ENCODE assay signal across 21 cellular contexts in genomic region chr15:28930476-28931291, GRCh38. TPM values are rescaled to one million over a fixed set of nuclear protein-coding genes. Genes with fewer than 3 reads are reported as not detected.
DNase-seq lines count a peak whose midpoint lies in the region; ATAC-seq and TF ChIP-seq lines count a peak whose summit lies in the region.
"Had no signal": no experiment of that assay in that cellular context is flagged by ENCODE, and none has a peak within 500 bp of the region (broad histone marks: within the 10 kb centered on the region; RNA-seq: fewer than 3 reads in every experiment).

No MANE protein-coding gene starts in this region.

- H3K4me1 Mint-ChIP-seq in activated naive CD8-positive, alpha-beta T cell treated with anti-CD3 and anti-CD28 coated beads, Interleukin-2, amount 10 ng/mL, durations not matched to agents 7 days and 5 days, result peaks cover 24% of the 10 kb centered on the region
- peaks cover 29% of the 10 kb centered on the region for H3K4me1 Mint-ChIP-seq in activated naive CD8-positive, alpha-beta T cell treated with anti-CD3 and anti-CD28 coated beads, Interleukin-2, amount 50 U/mL, for 24 hours
- H3K4me1 Mint-ChIP-seq: CD14-positive monocyte had no signal

- POLR2A ChIA-PET in activated naive CD8-positive, alpha-beta T cell treated with anti-CD3 and anti-CD28 coated beads, Interleukin-2, amount 10 ng/mL, durations not matched to agents 7 days and 5 days (lab: Charles Lee), result no interaction called here

- WGBS in spleen, 5 donors, result 83 to 91% (median 85%) methylated on average over 14 to 16 of the region's 16 CpGs

- ATAC-seq in activated naive CD8-positive, alpha-beta T cell treated with anti-CD3 and anti-CD28 coated beads, Interleukin-2, amount 10 ng/mL, durations not matched to agents 7 days and 5 days (ENCODE audit: low read depth), result no peak
- ATAC-seq in activated naive CD8-positive, alpha-beta T cell treated with anti-CD3 and anti-CD28 coated beads, Interleukin-2, amount 50 U/mL, for 24 hours, result no peak
- no peak; the same call in 2 of the 3 replicates for ATAC-seq in RWPE2 (ENCODE audit: low read depth)

- H3K27ac ChIP-seq in RWPE2 (ENCODE audit: poor library complexity, severe bottlenecking) (no peak overlapping the region), spleen (no peak overlapping the region), uterus (no peak overlapping the region)
- H3K27ac ChIP-seq: HL-60 had no signal

- TF ChIP-seq CTCF in RWPE2 (IDR thresholded peaks at IDR 0.05; ENCODE audit: poor library complexity, severe bottlenecking), result no peak
- TF ChIP-seq CTCF in spleen (IDR thresholded peaks at IDR 0.05 in 8 of 11, conservative IDR thresholded peaks at IDR 0.05 in 3 of 11), result no peak
- no peak for TF ChIP-seq CTCF in uterus (IDR thresholded peaks at IDR 0.05)

- H3K27ac Mint-ChIP-seq in activated naive CD8-positive, alpha-beta T cell treated with anti-CD3 and anti-CD28 coated beads, Interleukin-2, amount 10 ng/mL, durations not matched to agents 7 days and 5 days, result peak overlapping the region; percentile 65
- H3K27ac Mint-ChIP-seq in activated naive CD8-positive, alpha-beta T cell treated with anti-CD3 and anti-CD28 coated beads, Interleukin-2, amount 50 U/mL, for 24 hours, result no peak overlapping the region
- H3K27ac Mint-ChIP-seq: CD14-positive monocyte had no signal

- H3K27me3 Mint-ChIP-seq in activated naive CD8-positive, alpha-beta T cell treated with anti-CD3 and anti-CD28 coated beads, Interleukin-2, amount 10 ng/mL, durations not matched to agents 7 days and 5 days, result no peaks in the 10 kb centered on the region
- H3K27me3 Mint-ChIP-seq in activated naive CD8-positive, alpha-beta T cell treated with anti-CD3 and anti-CD28 coated beads, Interleukin-2, amount 50 U/mL, for 24 hours, result no peaks in the 10 kb centered on the region

- H3K4me3 ChIP-seq in RWPE2 (ENCODE audit: severe bottlenecking) (no peak overlapping the region), spleen (no peak overlapping the region), uterus (no peak overlapping the region)

- H3K9me3 Mint-ChIP-seq in activated naive CD8-positive, alpha-beta T cell treated with anti-CD3 and anti-CD28 coated beads, Interleukin-2, amount 10 ng/mL, durations not matched to agents 7 days and 5 days, result no peaks in the 10 kb centered on the region
- no peaks in the 10 kb centered on the region for H3K9me3 Mint-ChIP-seq in activated naive CD8-positive, alpha-beta T cell treated with anti-CD3 and anti-CD28 coated beads, Interleukin-2, amount 50 U/mL, for 24 hours

- intact Hi-C loops in spleen (cut with DNase I; ENCODE audit: low total_unique reads), result no loop called here
- intact Hi-C loops in uterus (cut with DNase I; ENCODE audit: low total_unique reads), result no loop called here

- H3K9me3 ChIP-seq in RWPE2 (ENCODE audit: severe bottlenecking) (no peaks in the 10 kb centered on the region), spleen (peaks cover 0 to 10% (median 0%) of the 10 kb centered on the region in 8 donors), uterus (no peaks in the 10 kb centered on the region)

- TF ChIP-seq POLR2A in spleen (IDR thresholded peaks at IDR 0.05), result no peak
- TF ChIP-seq POLR2A in uterus (IDR thresholded peaks at IDR 0.05), result no peak

- H3K36me3 ChIP-seq in RWPE2 (ENCODE audit: low read depth) (no peaks in the 10 kb centered on the region), spleen (no peaks in the 10 kb centered on the region), uterus (no peaks in the 10 kb centered on the region)

- peaks cover 28% of the 10 kb centered on the region for H3K36me3 Mint-ChIP-seq in activated naive CD8-positive, alpha-beta T cell treated with anti-CD3 and anti-CD28 coated beads, Interleukin-2, amount 10 ng/mL, durations not matched to agents 7 days and 5 days
- H3K36me3 Mint-ChIP-seq in activated naive CD8-positive, alpha-beta T cell treated with anti-CD3 and anti-CD28 coated beads, Interleukin-2, amount 50 U/mL, for 24 hours (ENCODE audit: low read depth), result peaks cover 4% of the 10 kb centered on the region
- H3K36me3 Mint-ChIP-seq: CD14-positive monocyte had no signal

- H3K4me1 ChIP-seq in RWPE2 (ENCODE audit: insufficient read depth, poor library complexity, severe bottlenecking) (no peaks in the 10 kb centered on the region), spleen (peaks cover 0 to 15% (median 7%) of the 10 kb centered on the region in 6 donors), uterus (no peaks in the 10 kb centered on the region)

- no peak for DNase-seq in activated naive CD8-positive, alpha-beta T cell treated with anti-CD3 and anti-CD28 coated beads, Interleukin-2, amount 10 ng/mL, durations not matched to agents 7 days and 5 days
- no peak for DNase-seq in activated naive CD8-positive, alpha-beta T cell treated with anti-CD3 and anti-CD28 coated beads, Interleukin-2, amount 50 U/mL, for 24 hours
- DNase-seq in RWPE2 (ENCODE audit: low spot score) (peak; percentile 56), medulla oblongata (ENCODE audit: extremely low spot score) (peak; percentile 21), spleen (peak; percentile 72), uterus (no peak), NCI-H2029 (lab: John Stamatoyannopoulos, UW) (no peak)
- DNase-seq: DMS 273 treated with DMSO at 0.1 percent for 48 hours, DND-41, H9, IMR-90, Karpas-422, NCI-H1417 treated with DMSO at 0.1 percent for 48 hours, NCI-H187 treated with DMSO at 0.1 percent for 48 hours, NCI-H226, NCI-H82, OCI-M1, SIG-M5 had no signal

- no peak overlapping the region for H3K4me3 Mint-ChIP-seq in activated naive CD8-positive, alpha-beta T cell treated with anti-CD3 and anti-CD28 coated beads, Interleukin-2, amount 10 ng/mL, durations not matched to agents 7 days and 5 days
- no peak overlapping the region for H3K4me3 Mint-ChIP-seq in activated naive CD8-positive, alpha-beta T cell treated with anti-CD3 and anti-CD28 coated beads, Interleukin-2, amount 50 U/mL, for 24 hours
- H3K4me3 Mint-ChIP-seq: CD14-positive monocyte, H9 had no signal

- H3K27me3 ChIP-seq in RWPE2 (ENCODE audit: insufficient read depth, poor library complexity, severe bottlenecking) (no peaks in the 10 kb centered on the region), spleen (replicated peaks in 1 of 7) (peaks cover 0 to 7% (median 0%) of the 10 kb centered on the region in 7 donors), uterus (no peaks in the 10 kb centered on the region)

RNA-seq across cellular contexts. Expression of gene APBA2, which starts 44.9 kb away (rescaled TPM):
- 10 to 100 TPM; 65.1 to 66.0 TPM for total RNA-seq in activated naive CD8-positive, alpha-beta T cell treated with anti-CD3 and anti-CD28 coated beads, Interleukin-2, amount 10 ng/mL, durations not matched to agents 7 days and 5 days
- total RNA-seq in spleen, result 10 to 100 TPM; 15.5 to 33.8 (median 19.2) TPM
- polyA plus RNA-seq in spleen, result 1 to 10 TPM; 5.8 to 6.6 (median 6.4) TPM
- total RNA-seq in uterus, result 10 to 100 TPM in 1 of 4 donors, 1 to 10 TPM in 2, not detected in 1; 2.3 to 15.0 (median 4.6) TPM
- total RNA-seq: MCF 10A had no signal

Comparison
In these comparisons a context has a peak if more than half of its experiments do, and no peak if none do; other contexts are left out.
1. DNase-seq: peak in RWPE2 (single experiment), medulla oblongata (single experiment) and spleen (single experiment); none in activated naive CD8-positive, alpha-beta T cell treated with anti-CD3 and anti-CD28 coated beads, Interleukin-2, amount 10 ng/mL, durations not matched to agents 7 days and 5 days (single experiment), activated naive CD8-positive, alpha-beta T cell treated with anti-CD3 and anti-CD28 coated beads, Interleukin-2, amount 50 U/mL, for 24 hours (single experiment), uterus (0 of 2) and NCI-H2029 (single experiment).